ENCODE assay signal across 16 cellular contexts in the genomic region with DNA sequence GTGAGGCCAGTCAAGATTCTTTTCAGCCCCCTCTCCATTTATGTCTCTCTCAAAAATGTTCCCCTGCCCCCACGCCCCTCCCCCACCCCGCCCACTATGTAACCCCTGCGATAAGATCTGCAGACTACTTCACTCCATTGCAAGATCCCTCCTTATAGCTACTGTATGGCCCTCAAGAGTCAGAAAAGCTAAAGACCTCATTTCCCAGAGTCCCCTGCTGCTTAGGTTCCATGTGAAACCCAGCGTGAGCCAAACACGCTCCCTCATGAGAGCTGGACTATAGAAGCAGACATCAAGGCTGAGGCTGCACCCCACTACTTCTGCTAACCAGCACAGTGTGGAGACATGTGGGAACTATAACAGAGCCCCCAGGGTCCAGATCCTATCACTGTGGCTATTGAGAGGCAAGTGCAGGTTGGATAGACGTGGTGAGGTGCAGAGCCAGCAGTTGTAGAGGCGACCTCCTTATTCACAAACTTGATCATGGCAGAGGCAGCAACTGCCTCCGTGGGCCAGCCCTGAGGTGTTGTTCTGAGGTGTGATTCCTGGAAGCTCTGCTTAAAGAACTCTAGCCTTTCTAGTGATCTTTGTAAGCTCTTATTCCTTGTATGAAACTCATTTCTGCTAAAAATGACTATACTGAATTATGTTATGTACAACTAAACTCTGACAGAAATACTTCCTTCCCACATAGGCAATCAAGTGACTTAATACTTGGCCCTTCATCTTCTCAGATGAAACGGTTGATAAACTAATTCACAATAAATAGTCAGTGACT.
DNase-seq lines count a peak whose midpoint lies in the region; ATAC-seq and TF ChIP-seq lines count a peak whose summit lies in the region.
"Had no signal": no experiment of that assay in that cellular context is flagged by ENCODE, and none has a peak within 500 bp of the region (broad histone marks: within the 10 kb centered on the region; RNA-seq: fewer than 3 reads in every experiment).

No MANE protein-coding gene starts in this region.

- H3K27me3 ChIP-seq in Loucy (ENCODE audit: insufficient read depth, low read length, poor library complexity, severe bottlenecking) = no peaks in the 10 kb centered on the region
- H3K27me3 ChIP-seq: BLaER1 treated with 17β-estradiol and CSF1 and Interleukin-3, amounts not matched to agents 10 nM and 100 nM; heart right ventricle; right lobe of liver had no signal

- H3K9me3 Mint-ChIP-seq in activated T-helper 2 cell treated with anti-CD3 and anti-CD28 coated beads, Interferon-gamma antibody, Interleukin-2, Interleukin-4, amounts not matched to agents 10 μg/mL and 5 μg/mL and 100 μg/mL, durations not matched to agents 14 hours and 24 hours and 36 hours = peaks cover 16% of the 10 kb centered on the region
- no peaks in the 10 kb centered on the region for H3K9me3 Mint-ChIP-seq in naive thymus-derived CD8-positive, alpha-beta T cell

- H2AFZ ChIP-seq in Loucy (ENCODE audit: low read length) = peak overlapping the region; percentile 6; the same call in 1 of the 2 replicates

- POLR2A ChIA-PET in naive thymus-derived CD8-positive, alpha-beta T cell (lab: Charles Lee) = no interaction called here

- no peaks in the 10 kb centered on the region for H4K20me1 ChIP-seq in Loucy (ENCODE audit: insufficient read depth, low read length, poor library complexity, severe bottlenecking)
- H4K20me1 ChIP-seq: BLaER1 treated with 17β-estradiol and CSF1 and Interleukin-3, amounts not matched to agents 10 nM and 100 nM had no signal

- no peaks in the 10 kb centered on the region for H3K9me3 ChIP-seq in Loucy (ENCODE audit: insufficient read depth, low read depth, low read length)
- H3K9me3 ChIP-seq: BLaER1 treated with 17β-estradiol and CSF1 and Interleukin-3, amounts not matched to agents 10 nM and 100 nM; heart right ventricle; right lobe of liver had no signal

- no peak overlapping the region for H3K4me3 Mint-ChIP-seq in activated T-helper 2 cell treated with anti-CD3 and anti-CD28 coated beads, Interferon-gamma antibody, Interleukin-2, Interleukin-4, amounts not matched to agents 10 μg/mL and 5 μg/mL and 100 μg/mL, durations not matched to agents 14 hours and 24 hours and 36 hours (ENCODE audit: low read depth)
- H3K4me3 Mint-ChIP-seq in naive thymus-derived CD8-positive, alpha-beta T cell = no peak overlapping the region

- peaks cover 53% of the 10 kb centered on the region for H3K4me1 ChIP-seq in Loucy (ENCODE audit: insufficient read depth, low read length, poor library complexity, severe bottlenecking)
- H3K4me1 ChIP-seq: right lobe of liver had no signal

- no peaks in the 10 kb centered on the region for H3K27me3 Mint-ChIP-seq in activated T-helper 2 cell treated with anti-CD3 and anti-CD28 coated beads, Interferon-gamma antibody, Interleukin-2, Interleukin-4, amounts not matched to agents 10 μg/mL and 5 μg/mL and 100 μg/mL, durations not matched to agents 14 hours and 24 hours and 36 hours (ENCODE audit: low read depth)
- peaks cover 0 to 7% (median 0%) of the 10 kb centered on the region in 5 donors for H3K27me3 Mint-ChIP-seq in naive thymus-derived CD8-positive, alpha-beta T cell

- ATAC-seq in naive thymus-derived CD8-positive, alpha-beta T cell = no peak
- ATAC-seq: heart right ventricle, right lobe of liver had no signal

- H3K79me2 ChIP-seq in Loucy (ENCODE audit: insufficient read depth, low read length) = no peaks in the 10 kb centered on the region

- H3K36me3 Mint-ChIP-seq in activated T-helper 2 cell treated with anti-CD3 and anti-CD28 coated beads, Interferon-gamma antibody, Interleukin-2, Interleukin-4, amounts not matched to agents 10 μg/mL and 5 μg/mL and 100 μg/mL, durations not matched to agents 14 hours and 24 hours and 36 hours (ENCODE audit: low read depth) = peaks cover 15% of the 10 kb centered on the region
- H3K36me3 Mint-ChIP-seq in naive thymus-derived CD8-positive, alpha-beta T cell = no peaks in the 10 kb centered on the region

- no peaks in the 10 kb centered on the region for H3K9me2 ChIP-seq in Loucy (replicated peaks; ENCODE audit: low read depth, low read length)

- no peak overlapping the region for H3K4me3 ChIP-seq in Loucy (ENCODE audit: low read length, poor library complexity, severe bottlenecking)
- H3K4me3 ChIP-seq: BLaER1 treated with 17β-estradiol and CSF1 and Interleukin-3, amounts not matched to agents 10 nM and 100 nM; heart right ventricle; right lobe of liver had no signal

- 0 out of 2 replicates have a peak, but pooled peaks cover 3% of the 10 kb centered on the region for H3F3A ChIP-seq in Loucy (ENCODE audit: low read depth)

- intact Hi-C loops in activated T-helper 2 cell treated with anti-CD3 and anti-CD28 coated beads, Interferon-gamma antibody, Interleukin-2, Interleukin-4, amounts not matched to agents 10 μg/mL and 5 μg/mL and 100 μg/mL, durations not matched to agents 14 hours and 24 hours and 36 hours (cut with micrococcal nuclease) = loop anchor here (1.0 to 10.0 kb wide), 9 partner anchors 19 to 850 kb away; no protein-coding TSS in a partner anchor

- no peak overlapping the region for H3K4me2 ChIP-seq in Loucy (ENCODE audit: low read depth, low read length, poor library complexity, severe bottlenecking)
- H3K4me2 ChIP-seq: BLaER1 treated with 17β-estradiol and CSF1 and Interleukin-3, amounts not matched to agents 10 nM and 100 nM; KMS-11 had no signal

- peak overlapping the region; percentile 83 for H3K27ac Mint-ChIP-seq in activated T-helper 2 cell treated with anti-CD3 and anti-CD28 coated beads, Interferon-gamma antibody, Interleukin-2, Interleukin-4, amounts not matched to agents 10 μg/mL and 5 μg/mL and 100 μg/mL, durations not matched to agents 14 hours and 24 hours and 36 hours
- H3K27ac Mint-ChIP-seq in naive thymus-derived CD8-positive, alpha-beta T cell = no peak overlapping the region

- H3K4me1 Mint-ChIP-seq in activated T-helper 2 cell treated with anti-CD3 and anti-CD28 coated beads, Interferon-gamma antibody, Interleukin-2, Interleukin-4, amounts not matched to agents 10 μg/mL and 5 μg/mL and 100 μg/mL, durations not matched to agents 14 hours and 24 hours and 36 hours (ENCODE audit: low read depth) = peaks cover 75% of the 10 kb centered on the region
- peaks cover 0 to 4% (median 0%) of the 10 kb centered on the region in 4 donors for H3K4me1 Mint-ChIP-seq in naive thymus-derived CD8-positive, alpha-beta T cell

- peak; percentile 17 for DNase-seq in activated CD4-positive, CD25-positive, alpha-beta regulatory T cell treated with anti-CD3 and anti-CD28 coated beads, Interleukin-2, amount 50 U/mL, for 16 hours (ENCODE audit: low read depth, low spot score)
- no peak for DNase-seq in activated CD4-positive, CD25-positive, alpha-beta regulatory T cell treated with anti-CD3 and anti-CD28 coated beads, Interleukin-2, amount 50 U/mL, for 72 hours
- DNase-seq in activated T-helper 2 cell treated with anti-CD3 and anti-CD28 coated beads, Interferon-gamma antibody, Interleukin-2, Interleukin-4, amounts not matched to agents 10 μg/mL and 5 μg/mL and 100 μg/mL, durations not matched to agents 14 hours and 24 hours and 36 hours (ENCODE audit: low spot score) = peak; percentile 22
- DNase-seq in stimulated activated CD4-positive, alpha-beta T cell treated with anti-CD3 and anti-CD28 coated beads, Interleukin-1b, Interleukin-23, amount 100 ng/mL, for 48 hours = peak; percentile 55
- DNase-seq in A172 (ENCODE audit: low spot score) (no peak), DMS 273 (lab: John Stamatoyannopoulos, UW; ENCODE audit: unreplicated experiment) (no peak)
- no peak for DNase-seq in naive thymus-derived CD8-positive, alpha-beta T cell
- DNase-seq: 8988T, heart right ventricle, NCI-H1048, NCI-H2081, NCI-H524 treated with DMSO at 0.1 percent for 48 hours, right lobe of liver had no signal

- no peak overlapping the region for H3K9ac ChIP-seq in Loucy (ENCODE audit: low read depth, low read length, poor library complexity, severe bottlenecking)
- H3K9ac ChIP-seq: BLaER1 treated with 17β-estradiol and CSF1 and Interleukin-3, amounts not matched to agents 10 nM and 100 nM; KMS-11 had no signal

- no peak for TF ChIP-seq CTCF in Loucy (conservative IDR thresholded peaks at IDR 0.05; ENCODE audit: low read length)

- H3K36me3 ChIP-seq in Loucy (ENCODE audit: insufficient read depth, low read length) = no peaks in the 10 kb centered on the region
- H3K36me3 ChIP-seq: BLaER1 treated with 17β-estradiol and CSF1 and Interleukin-3, amounts not matched to agents 10 nM and 100 nM; heart right ventricle; right lobe of liver had no signal

Comparison
In these comparisons a context has a peak if more than half of its experiments do, and no peak if none do; other contexts are left out.
1. DNase-seq: peak in activated CD4-positive, CD25-positive, alpha-beta regulatory T cell treated with anti-CD3 and anti-CD28 coated beads, Interleukin-2, amount 50 U/mL, for 16 hours (single experiment), activated T-helper 2 cell treated with anti-CD3 and anti-CD28 coated beads, Interferon-gamma antibody, Interleukin-2, Interleukin-4, amounts not matched to agents 10 μg/mL and 5 μg/mL and 100 μg/mL, durations not matched to agents 14 hours and 24 hours and 36 hours (single experiment) and stimulated activated CD4-positive, alpha-beta T cell treated with anti-CD3 and anti-CD28 coated beads, Interleukin-1b, Interleukin-23, amount 100 ng/mL, for 48 hours (single experiment); none in activated CD4-positive, CD25-positive, alpha-beta regulatory T cell treated with anti-CD3 and anti-CD28 coated beads, Interleukin-2, amount 50 U/mL, for 72 hours (single experiment), A172 (single experiment), naive thymus-derived CD8-positive, alpha-beta T cell (0 of 10) and DMS 273 (single experiment).